23 cellular contexts compared by ENCODE assay signal in genomic region chr1:52393174-52393573, GRCh38.
"Had no signal": no experiment of that assay in that cellular context is flagged by ENCODE, and none has a peak within 500 bp of the region (broad histone marks: within the 10 kb centered on the region; RNA-seq: fewer than 3 reads in every experiment).

No MANE protein-coding gene starts in this region.

- H3K27me3 Mint-ChIP-seq: naive thymus-derived CD4-positive, alpha-beta T cell; natural killer cell treated with Interleukin-12 subunit alpha and Interleukin-12 subunit beta and Interleukin-15 and Interleukin-18, amount 100 ng/mL, for 72 hours; progenitor cell of endocrine pancreas; stimulated activated memory B cell treated with anti-CD40 and anti-IgM and Interleukin-4, amounts not matched to agents 10 μg/mL and 1 μg/mL and 100 μg/mL, for 72 hours; stimulated activated naive CD8-positive, alpha-beta T cell treated with anti-CD3 and anti-CD28 coated beads, Interleukin-15, amount 100 ng/mL, for 72 hours had no signal

- H3K4me2 ChIP-seq: smooth muscle cell had no signal

- H3K4me3 Mint-ChIP-seq: naive thymus-derived CD4-positive, alpha-beta T cell; natural killer cell treated with Interleukin-12 subunit alpha and Interleukin-12 subunit beta and Interleukin-15 and Interleukin-18, amount 100 ng/mL, for 72 hours; stimulated activated memory B cell treated with anti-CD40 and anti-IgM and Interleukin-4, amounts not matched to agents 10 μg/mL and 1 μg/mL and 100 μg/mL, for 72 hours; stimulated activated naive CD8-positive, alpha-beta T cell treated with anti-CD3 and anti-CD28 coated beads, Interleukin-15, amount 100 ng/mL, for 72 hours had no signal

- H3K27ac Mint-ChIP-seq: natural killer cell treated with Interleukin-12 subunit alpha and Interleukin-12 subunit beta and Interleukin-15 and Interleukin-18, amount 100 ng/mL, for 72 hours; progenitor cell of endocrine pancreas; stimulated activated memory B cell treated with anti-CD40 and anti-IgM and Interleukin-4, amounts not matched to agents 10 μg/mL and 1 μg/mL and 100 μg/mL, for 72 hours; stimulated activated naive CD8-positive, alpha-beta T cell treated with anti-CD3 and anti-CD28 coated beads, Interleukin-15, amount 100 ng/mL, for 72 hours had no signal

- H3K9me3 ChIP-seq: left ventricle myocardium inferior, mucosa of descending colon, ovary, right atrium auricular region, right lobe of liver, transverse colon, upper lobe of left lung, vagina had no signal

- H3K4me3 ChIP-seq: left ventricle myocardium inferior, lung, mucosa of descending colon, ovary, right atrium auricular region, right lobe of liver, smooth muscle cell, transverse colon, upper lobe of left lung, vagina had no signal

- H3K9me3 Mint-ChIP-seq: naive thymus-derived CD4-positive, alpha-beta T cell; natural killer cell treated with Interleukin-12 subunit alpha and Interleukin-12 subunit beta and Interleukin-15 and Interleukin-18, amount 100 ng/mL, for 72 hours; stimulated activated memory B cell treated with anti-CD40 and anti-IgM and Interleukin-4, amounts not matched to agents 10 μg/mL and 1 μg/mL and 100 μg/mL, for 72 hours; stimulated activated naive CD8-positive, alpha-beta T cell treated with anti-CD3 and anti-CD28 coated beads, Interleukin-15, amount 100 ng/mL, for 72 hours had no signal

- H3K4me1 ChIP-seq: left ventricle myocardium inferior, right atrium auricular region, right lobe of liver, transverse colon, upper lobe of left lung, vagina had no signal

- H3K4me1 Mint-ChIP-seq: stimulated activated memory B cell treated with anti-CD40 and anti-IgM and Interleukin-4, amounts not matched to agents 10 μg/mL and 1 μg/mL and 100 μg/mL, for 72 hours; stimulated activated naive CD8-positive, alpha-beta T cell treated with anti-CD3 and anti-CD28 coated beads, Interleukin-15, amount 100 ng/mL, for 72 hours had no signal

- H3K27ac ChIP-seq: left ventricle myocardium inferior, ovary, right atrium auricular region, right lobe of liver, transverse colon, upper lobe of left lung, vagina had no signal

- DNase-seq: islet precursor cell; left ventricle myocardium inferior; midbrain; mucosa of descending colon; naive thymus-derived CD4-positive, alpha-beta T cell; ovary; right lobe of liver; stimulated activated CD4-positive, alpha-beta T cell treated with anti-CD3 and anti-CD28 coated beads, Interleukin-1b, Interleukin-23, amount 100 ng/mL, for 48 hours; stimulated activated CD4-positive, alpha-beta T cell treated with anti-CD3 and anti-CD28 coated beads, Interleukin-2, amount 100 ng/mL, for 48 hours; stimulated activated CD4-positive, alpha-beta T cell treated with anti-CD3 and anti-CD28 coated beads, Interleukin-4, amount 100 ng/mL, for 4 hours; stimulated activated CD8-positive, alpha-beta memory T cell treated with anti-CD3 and anti-CD28 coated beads, Interleukin-4, amount 100 ng/mL, for 48 hours; stimulated activated naive CD4-positive, alpha-beta T cell treated with Interleukin-2 at 50 U/mL for 16 hours; stimulated activated naive CD8-positive, alpha-beta T cell treated with anti-CD3 and anti-CD28 coated beads, Interleukin-15, amount 100 ng/mL, for 72 hours; substantia nigra; transverse colon; upper lobe of left lung had no signal

- H3K36me3 ChIP-seq: left ventricle myocardium inferior, ovary, right atrium auricular region, right lobe of liver, transverse colon, upper lobe of left lung, vagina had no signal

- H3K27me3 ChIP-seq: ovary, right atrium auricular region, right lobe of liver, transverse colon, upper lobe of left lung, vagina had no signal

- ATAC-seq: mucosa of descending colon; naive thymus-derived CD4-positive, alpha-beta T cell; natural killer cell treated with Interleukin-12 subunit alpha and Interleukin-12 subunit beta and Interleukin-15 and Interleukin-18, amount 100 ng/mL, for 72 hours; right lobe of liver; stimulated activated memory B cell treated with anti-CD40 and anti-IgM and Interleukin-4, amounts not matched to agents 10 μg/mL and 1 μg/mL and 100 μg/mL, for 72 hours; stimulated activated naive CD8-positive, alpha-beta T cell treated with anti-CD3 and anti-CD28 coated beads, Interleukin-15, amount 100 ng/mL, for 72 hours had no signal
